19 cellular contexts compared by ENCODE assay signal in genomic region chr3:184942735-184943134, GRCh38.
"Had no signal": no experiment of that assay in that cellular context is flagged by ENCODE, and none has a peak within 500 bp of the region (broad histone marks: within the 10 kb centered on the region; RNA-seq: fewer than 3 reads in every experiment).

No MANE protein-coding gene starts in this region.

- ATAC-seq: activated naive CD4-positive, alpha-beta T cell treated with anti-CD3 and anti-CD28 coated beads, Interleukin-2, amount 50 U/mL, for 72 hours; esophagus mucosa; left ventricle myocardium superior; naive thymus-derived CD4-positive, alpha-beta T cell; psoas muscle; right cardiac atrium had no signal

- H3K27me3 Mint-ChIP-seq: naive thymus-derived CD4-positive, alpha-beta T cell had no signal

- H3K4me3 ChIP-seq: adrenal gland, ovary, psoas muscle, thyroid gland had no signal

- FAIRE-seq: bronchial epithelial cell had no signal

- H3K27ac Mint-ChIP-seq: activated naive CD4-positive, alpha-beta T cell treated with anti-CD3 and anti-CD28 coated beads, Interleukin-2, amount 50 U/mL, for 72 hours; naive thymus-derived CD4-positive, alpha-beta T cell had no signal

- H3K9me3 ChIP-seq: adrenal gland, ovary, psoas muscle, thyroid gland had no signal

- H3K27me3 ChIP-seq: adrenal gland, ovary, thyroid gland had no signal

- H3K36me3 ChIP-seq: adrenal gland, ovary had no signal

- H3K9me3 Mint-ChIP-seq: activated naive CD4-positive, alpha-beta T cell treated with anti-CD3 and anti-CD28 coated beads, Interleukin-2, amount 50 U/mL, for 72 hours; naive thymus-derived CD4-positive, alpha-beta T cell had no signal

- DNase-seq: activated CD4-positive, alpha-beta T cell treated with anti-CD3 and anti-CD28 coated beads, Interleukin-2, amount 50 U/mL, for 1 hour; activated CD4-positive, CD25-positive, alpha-beta regulatory T cell treated with anti-CD3 and anti-CD28 coated beads, Interleukin-2, amount 50 U/mL, for 72 hours; activated CD8-positive, alpha-beta memory T cell treated with anti-CD3 and anti-CD28 coated beads, Interleukin-2, amount 50 U/mL, for 48 hours; activated effector memory CD4-positive, alpha-beta T cell treated with anti-CD3 and anti-CD28 coated beads, Interleukin-2, amount 50 U/mL, for 16 hours; activated T-cell treated with anti-CD3 and anti-CD28 coated beads, Interleukin-2, amount 50 U/mL, for 48 hours; adrenal gland; effector CD4-positive, alpha-beta T cell; left ventricle myocardium superior; mesendoderm; naive thymus-derived CD4-positive, alpha-beta T cell; ovary; psoas muscle; right cardiac atrium; stimulated activated CD4-positive, alpha-beta T cell treated with anti-CD3 and anti-CD28 coated beads, Interleukin-2, amount 100 ng/mL, for 24 hours; stimulated activated naive CD4-positive, alpha-beta T cell treated with Interleukin-2 at 50 U/mL for 16 hours; thyroid gland had no signal

- H3K27ac ChIP-seq: adrenal gland, ovary, psoas muscle, thyroid gland had no signal

- H3K4me3 Mint-ChIP-seq: naive thymus-derived CD4-positive, alpha-beta T cell had no signal

- H3K4me1 ChIP-seq: adrenal gland, psoas muscle, thyroid gland had no signal
